In genomic region chr17:8287651-8288335, GRCh38 we compare ENCODE assay signal across 8 cellular contexts. TPM values are rescaled to one million over a fixed set of nuclear protein-coding genes. Genes with fewer than 3 reads are reported as not detected.
A peak's percentile ranks its signal among the peaks of the same experiment; 100 is the strongest.
DNase-seq lines count a peak whose midpoint lies in the region; ATAC-seq, FAIRE-seq and TF ChIP-seq lines count a peak whose summit lies in the region.

No MANE protein-coding gene starts in this region.

- no peak for FAIRE-seq in GM12878 (lab: Jason Lieb, UNC)

- RAD21 ChIA-PET in GM12878 (lab: Charles Lee; ENCODE audit: unreplicated experiment) = interaction anchor here (1.3 to 1.7 kb wide), 4 partner anchors 38 to 168 kb away, joined by 3 to 6 read pairs (median 4); partner anchors contain the start of genes CTC1 and PFAS

- H2BK5ac ChIP-seq in mesenchymal stem cell (ENCODE audit: low read depth, low read length, poor library complexity, severe bottlenecking) = no peak overlapping the region

- H3K4me1 ChIP-seq in left ventricle myocardium inferior = peaks cover 22% of the 10 kb centered on the region
- H3K4me1 ChIP-seq in GM12878 (ENCODE audit: control insufficient read depth, insufficient read depth, low read length) = peaks cover 14% of the 10 kb centered on the region
- H3K4me1 ChIP-seq in mesenchymal stem cell (ENCODE audit: control insufficient read depth, insufficient read depth, low read depth, low read length) = peaks cover 10% of the 10 kb centered on the region

- H3K4me2 ChIP-seq in GM12878 (ENCODE audit: control insufficient read depth, insufficient read depth) = peak overlapping the region; percentile 88
- peak overlapping the region; percentile 84 for H3K4me2 ChIP-seq in mesenchymal stem cell (ENCODE audit: low read length, poor library complexity, severe bottlenecking)

- DNase-seq in left ventricle myocardium inferior = no peak
- no peak for DNase-seq in left cardiac atrium
- DNase-seq in GM12878 (ENCODE audit: low read depth, low spot score) = no peak
- DNase-seq in mesenchymal stem cell = no peak
- no peak for DNase-seq in HPDE6-E6E7 (ENCODE audit: extremely low spot score)
- no peak for DNase-seq in kidney tubule cell (ENCODE audit: low spot score)
- DNase-seq in GM10266 (ENCODE audit: extremely low spot score) = no peak

- H3K9me3 ChIP-seq in left ventricle myocardium inferior (replicated peaks) (no peaks in the 10 kb centered on the region), GM12878 (replicated peaks; ENCODE audit: control insufficient read depth, insufficient read depth, low read length) (no peaks in the 10 kb centered on the region), mesenchymal stem cell (ENCODE audit: control insufficient read depth, low read length) (no peaks in the 10 kb centered on the region)

- SMC1A ChIA-PET in GM12878 (lab: Charles Lee; ENCODE audit: uncharacterized antibody, unreplicated experiment) = interaction anchor here (1.0 to 1.7 kb wide), 6 partner anchors 13 to 168 kb away, joined by 3 to 8 read pairs (median 5); partner anchors contain the start of gene CTC1

- H3K27ac ChIP-seq in left ventricle myocardium inferior (replicated peaks) (peak overlapping the region; percentile 96), GM12878 (ENCODE audit: control insufficient read depth, insufficient read depth) (peak overlapping the region; percentile 92), mesenchymal stem cell (ENCODE audit: low read length, poor library complexity, severe bottlenecking) (no peak overlapping the region)

- POLR2A ChIA-PET in GM12878 (lab: Charles Lee) = interaction anchor here (0.9 to 2.2 kb wide), 6 partner anchors 35 to 131 kb away, joined by 3 to 19 read pairs (median 6); partner anchors contain the start of genes CTC1 and PFAS

- CTCF ChIA-PET in GM12878 (lab: Yijun Ruan, JAX) = interaction anchor here (1.0 to 2.2 kb wide), 3 partner anchors 13 to 64 kb away, joined by 4 to 14 read pairs (median 6); partner anchors contain the start of gene CTC1

- H3K27me3 ChIP-seq in left ventricle myocardium inferior (ENCODE audit: low read depth) (no peaks in the 10 kb centered on the region), GM12878 (replicated peaks in 1 of 2; ENCODE audit: control insufficient read depth in 2 of 2, insufficient read depth in 2 of 2, low read length in 1 of 2) (no peaks in the 10 kb centered on the region), mesenchymal stem cell (ENCODE audit: control insufficient read depth in 1 of 2, insufficient read depth in 1 of 2, low read length in 2 of 2) (no peaks in the 10 kb centered on the region)

- H3K79me2 ChIP-seq in GM12878 (ENCODE audit: control insufficient read depth, insufficient read depth, low read length) = peaks cover 6% of the 10 kb centered on the region

- no peak for TF ChIP-seq EP300 in GM12878 (IDR thresholded peaks at IDR 0.05; ENCODE audit: borderline replicate concordance in 1 of 2, control insufficient read depth in 1 of 2, low read depth in 2 of 2, low read length in 2 of 2)

- peak overlapping the region in 1 of 2 experiments; percentile 17 for H2BK12ac ChIP-seq in mesenchymal stem cell (ENCODE audit: low read length in 2 of 2)

- in situ Hi-C loops in GM12878 (cut with MboI) = no loop called here

- H3K23ac ChIP-seq in mesenchymal stem cell (ENCODE audit: low read length in 2 of 2) = no peak overlapping the region

- no peak overlapping the region for H2AK5ac ChIP-seq in mesenchymal stem cell (ENCODE audit: low read length, severe bottlenecking)

- WGBS in GM12878 (ENCODE audit: insufficient coverage, insufficient replicate concordance, low lambda C conversion rate, missing lambda C conversion rate) = 29% methylated on average over 19 of the region's 19 CpGs
- 69% methylated on average over 10 of the region's 19 CpGs for WGBS in mesenchymal stem cell

- peak overlapping the region; percentile 87 for H4K8ac ChIP-seq in mesenchymal stem cell (ENCODE audit: low read length)

- H4K20me1 ChIP-seq in GM12878 (ENCODE audit: control insufficient read depth, insufficient read depth) = no peaks in the 10 kb centered on the region

- H3K36me3 ChIP-seq in left ventricle myocardium inferior (peaks cover 3% of the 10 kb centered on the region), GM12878 (ENCODE audit: control insufficient read depth in 2 of 2, insufficient read depth in 2 of 2, low read length in 1 of 2) (no peaks in the 10 kb centered on the region), mesenchymal stem cell (ENCODE audit: control insufficient read depth in 1 of 2, insufficient read depth in 2 of 2, low read depth in 1 of 2, low read length in 2 of 2) (peaks cover 0 to 9% of the 10 kb centered on the region in 2 experiments)

- H2BK120ac ChIP-seq in mesenchymal stem cell (ENCODE audit: low read depth, low read length) = no peak overlapping the region

- H3K9ac ChIP-seq in GM12878 (ENCODE audit: control insufficient read depth, insufficient read depth, low read length) = peak overlapping the region; percentile 92
- H3K9ac ChIP-seq in mesenchymal stem cell (ENCODE audit: low read length) = peak overlapping the region; percentile 94

- peak overlapping the region; percentile 94 for H2AFZ ChIP-seq in GM12878 (ENCODE audit: control insufficient read depth, low read depth, low read length)
- peak overlapping the region; percentile 48 for H2AFZ ChIP-seq in mesenchymal stem cell (ENCODE audit: low read depth, low read length)

- peaks cover 17% of the 10 kb centered on the region for H3K79me1 ChIP-seq in mesenchymal stem cell (replicated peaks; ENCODE audit: low read length, poor library complexity, severe bottlenecking)

- BruUV-seq in GM12878 (replicated peaks; lab: Mats Ljungman, UMichigan) = TSS peak; percentile 76

- peak overlapping the region; percentile 39 to 81 for H3K4ac ChIP-seq in mesenchymal stem cell (ENCODE audit: low read depth in 1 of 2, low read length in 2 of 2)

- H3K14ac ChIP-seq in mesenchymal stem cell (ENCODE audit: low read length in 2 of 2) = peak overlapping the region in 1 of 2 experiments; percentile 68

- H2BK15ac ChIP-seq in mesenchymal stem cell (ENCODE audit: low read depth, poor library complexity, severe bottlenecking) = peak overlapping the region; percentile 68

- TF ChIP-seq RAD21 in GM12878 (IDR thresholded peaks at IDR 0.05; ENCODE audit: insufficient read depth, low read depth, low read length) = no peak

- H4K91ac ChIP-seq in mesenchymal stem cell (ENCODE audit: low read length) = peak overlapping the region; percentile 91

- intact Hi-C loops in left ventricle myocardium inferior (cut with micrococcal nuclease) (no loop called here), left cardiac atrium (cut with DNase I) (loop anchor here in 1 of 2 donors (5.0 kb wide), 1 partner anchor 35 kb away; no protein-coding TSS in a partner anchor), GM12878 (cut with micrococcal nuclease; ENCODE audit: unreplicated experiment) (loop anchor here (2.0 kb wide), 1 partner anchor 39 kb away; the partner anchor contains the start of genes CTC1 and PFAS)

- no peak for TF ChIP-seq POLR2A in GM12878 (IDR thresholded peaks at IDR 0.05; ENCODE audit: low read depth, low read length)

- ATAC-seq in left cardiac atrium (no peak), GM12878 (no peak), GM18498 (IDR thresholded peaks at IDR 0.05; ENCODE audit: unreplicated experiment) (no peak)

- peak overlapping the region; percentile 88 for H3K4me3 ChIP-seq in left ventricle myocardium inferior
- H3K4me3 ChIP-seq in GM12878 = peak overlapping the region; percentile 93
- peak overlapping the region; percentile 83 to 86 for H3K4me3 ChIP-seq in mesenchymal stem cell (ENCODE audit: insufficient read depth in 1 of 2, low read depth in 1 of 2, low read length in 2 of 2)

- TF ChIP-seq CTCF in left ventricle myocardium inferior (IDR thresholded peaks at IDR 0.05; ENCODE audit: borderline replicate concordance) = no peak
- TF ChIP-seq CTCF in GM12878 (IDR thresholded peaks at IDR 0.05 in 2 of 3, conservative IDR thresholded peaks at IDR 0.05 in 1 of 3; ENCODE audit: control insufficient read depth in 2 of 3, extremely low read depth in 1 of 3, insufficient read depth in 1 of 3, low read depth in 3 of 3, low read length in 3 of 3) = no peak
- no peak for TF ChIP-seq CTCF in GM10266 (IDR thresholded peaks at IDR 0.05; ENCODE audit: control insufficient read depth, insufficient read depth, low read depth, missing control alignments)

- H3K18ac ChIP-seq in mesenchymal stem cell (ENCODE audit: low read depth in 1 of 2, low read length in 2 of 2) = peak overlapping the region in 1 of 2 experiments; percentile 85

RNA-seq across cellular contexts. Expression of gene RANGRF, which starts 0.7 kb away (rescaled TPM):
- total RNA-seq in left ventricle myocardium inferior (25.6 TPM), left cardiac atrium (10 to 100 TPM; 23.3 to 25.7 TPM), GM12878 (2014; rRNA removed) (48.8 and 52.3 TPM in 2 replicates), GM12878 (2014; rRNA removed; fragmentation: Illumina TruSeq; extraction: Trizol) (26.9 and 30.1 TPM in 2 replicates), GM12878 (2021) (41.9 and 48.9 TPM in 2 replicates)
- 3.2 and 3.6 TPM in 2 replicates for total RNA-seq in GM12878 (2013; cell fraction: nucleolus; rRNA removed)
- 24.4 TPM for polyA plus RNA-seq in GM12878 (2011; ENCODE audit: low read depth)
- polyA plus RNA-seq in GM12878 (2011; rRNA removed) (37.0 and 63.3 TPM in 2 replicates), GM12878 (2014; fragmentation: Illumina TruSeq; extraction: Trizol) (31.3 and 47.5 TPM in 2 replicates), GM12878 (2014; fragmentation: Nextera tagmentation; extraction: Ambion mirVana) (100 to 1,000 TPM; 123 to 181 TPM), GM12878 (2014; rRNA removed) (59.5 and 67.1 TPM in 2 replicates), GM12878 (2016; fragmentation: Nextera tagmentation; extraction: Ambion mirVana) (10 to 100 TPM; 87.2 to 91.4 TPM)
- polyA plus RNA-seq in GM12878 (2011; cell fraction: cytosol; rRNA removed) = 88.3 and 119 TPM in 2 replicates
- polyA plus RNA-seq in GM12878 (2011; cell fraction: nucleus; rRNA removed) = 84.7 and 108 TPM in 2 replicates
- polyA plus RNA-seq in GM12878 (2012) = 33.7 and 42.9 TPM in 2 replicates
- 23.9 and 48.8 TPM in 2 replicates for polyA minus RNA-seq in GM12878 (2011; rRNA and poly(A)+ RNA removed)
- 24.4 and 24.7 TPM in 2 replicates for polyA minus RNA-seq in GM12878 (2011; cell fraction: cytosol; rRNA and poly(A)+ RNA removed)
- 10.2 and 14.9 TPM in 2 replicates for polyA minus RNA-seq in GM12878 (2011; cell fraction: nucleus; rRNA and poly(A)+ RNA removed)
- polyA plus RNA-seq in mesenchymal stem cell (2013, experiment 1 of 2) = 44.4 TPM
- polyA plus RNA-seq in mesenchymal stem cell (2013, experiment 2 of 2) = 45.9 TPM

RNA-seq across cellular contexts. Expression of gene SLC25A35, which starts 7.4 kb away (rescaled TPM):
- total RNA-seq in left ventricle myocardium inferior (1.3 TPM), left cardiac atrium (1 to 10 TPM; 2.2 to 2.8 TPM), GM12878 (2014; rRNA removed) (1.6 and 1.7 TPM in 2 replicates), GM12878 (2014; rRNA removed; fragmentation: Illumina TruSeq; extraction: Trizol) (1.1 and 1.5 TPM in 2 replicates), GM12878 (2021) (3.4 and 4.7 TPM in 2 replicates)
- total RNA-seq in GM12878 (2013; cell fraction: nucleolus; rRNA removed) = 5.0 and 6.5 TPM in 2 replicates
- 1.7 TPM for polyA plus RNA-seq in GM12878 (2011; ENCODE audit: low read depth)
- polyA plus RNA-seq in GM12878 (2011; rRNA removed) (0.91 and 2.0 TPM in 2 replicates), GM12878 (2014; fragmentation: Illumina TruSeq; extraction: Trizol) (2.6 and 3.2 TPM in 2 replicates), GM12878 (2014; fragmentation: Nextera tagmentation; extraction: Ambion mirVana) (1 to 10 TPM; 1.2 to 2.3 TPM), GM12878 (2014; rRNA removed) (4.2 and 4.6 TPM in 2 replicates), GM12878 (2016; fragmentation: Nextera tagmentation; extraction: Ambion mirVana) (1 to 10 TPM; 1.8 to 2.2 TPM)
- 2.4 and 2.8 TPM in 2 replicates for polyA plus RNA-seq in GM12878 (2011; cell fraction: cytosol; rRNA removed)
- 12.6 and 18.6 TPM in 2 replicates for polyA plus RNA-seq in GM12878 (2011; cell fraction: nucleus; rRNA removed)
- 2.8 and 3.0 TPM in 2 replicates for polyA plus RNA-seq in GM12878 (2012)
- 2.0 and 2.2 TPM in 2 replicates for polyA minus RNA-seq in GM12878 (2011; rRNA and poly(A)+ RNA removed)
- 0.53 and 1.1 TPM in 2 replicates for polyA minus RNA-seq in GM12878 (2011; cell fraction: cytosol; rRNA and poly(A)+ RNA removed)
- 2.8 and 6.6 TPM in 2 replicates for polyA minus RNA-seq in GM12878 (2011; cell fraction: nucleus; rRNA and poly(A)+ RNA removed)
- polyA plus RNA-seq in mesenchymal stem cell (2013, experiment 1 of 2) = 5.8 TPM
- 6.1 TPM for polyA plus RNA-seq in mesenchymal stem cell (2013, experiment 2 of 2)

RNA-seq across cellular contexts. Expression of gene ARHGEF15, which starts 22.2 kb away (rescaled TPM):
- 19.4 TPM for total RNA-seq in left ventricle myocardium inferior
- 10 to 100 TPM; 14.3 to 27.4 TPM for total RNA-seq in left cardiac atrium
- not detected in 2 replicates for total RNA-seq in GM12878 (2013; cell fraction: nucleolus; rRNA removed)
- total RNA-seq in GM12878 (2014; rRNA removed) = not detected in 2 replicates
- not detected in 2 replicates for total RNA-seq in GM12878 (2014; rRNA removed; fragmentation: Illumina TruSeq; extraction: Trizol)
- not detected in 2 replicates for total RNA-seq in GM12878 (2021)
- not detected for polyA plus RNA-seq in GM12878 (2011; ENCODE audit: low read depth)
- not detected in 2 replicates for polyA plus RNA-seq in GM12878 (2011; rRNA removed)
- polyA plus RNA-seq in GM12878 (2011; cell fraction: cytosol; rRNA removed) = not detected in 2 replicates
- polyA plus RNA-seq in GM12878 (2011; cell fraction: nucleus; rRNA removed) = not detected in 2 replicates
- polyA plus RNA-seq in GM12878 (2012) = not detected in 2 replicates
- not detected in 2 replicates for polyA plus RNA-seq in GM12878 (2014; fragmentation: Illumina TruSeq; extraction: Trizol)
- polyA plus RNA-seq in GM12878 (2014; fragmentation: Nextera tagmentation; extraction: Ambion mirVana) = not detected
- not detected in 2 replicates for polyA plus RNA-seq in GM12878 (2014; rRNA removed)
- not detected for polyA plus RNA-seq in GM12878 (2016; fragmentation: Nextera tagmentation; extraction: Ambion mirVana)
- polyA minus RNA-seq in GM12878 (2011; rRNA and poly(A)+ RNA removed) = not detected in 2 replicates
- polyA minus RNA-seq in GM12878 (2011; cell fraction: cytosol; rRNA and poly(A)+ RNA removed) = not detected in 2 replicates
- not detected in 2 replicates for polyA minus RNA-seq in GM12878 (2011; cell fraction: nucleus; rRNA and poly(A)+ RNA removed)
- not detected for polyA plus RNA-seq in mesenchymal stem cell (2013, experiment 1 of 2)
- polyA plus RNA-seq in mesenchymal stem cell (2013, experiment 2 of 2) = not detected

RNA-seq across cellular contexts. Expression of gene PFAS, which starts 38.7 kb away (rescaled TPM):
- total RNA-seq in left ventricle myocardium inferior (9.8 TPM), left cardiac atrium (10 to 100 TPM; 13.5 to 24.1 TPM), GM12878 (2014; rRNA removed) (65.5 and 73.4 TPM in 2 replicates), GM12878 (2014; rRNA removed; fragmentation: Illumina TruSeq; extraction: Trizol) (25.8 and 30.3 TPM in 2 replicates), GM12878 (2021) (113 and 122 TPM in 2 replicates)
- 63.4 and 75.4 TPM in 2 replicates for total RNA-seq in GM12878 (2013; cell fraction: nucleolus; rRNA removed)
- polyA plus RNA-seq in GM12878 (2011; ENCODE audit: low read depth) = 23.9 TPM
- polyA plus RNA-seq in GM12878 (2011; rRNA removed) (18.8 and 42.4 TPM in 2 replicates), GM12878 (2014; fragmentation: Illumina TruSeq; extraction: Trizol) (31.3 and 36.4 TPM in 2 replicates), GM12878 (2014; fragmentation: Nextera tagmentation; extraction: Ambion mirVana) (10 to 100 TPM; 13.9 to 16.1 TPM), GM12878 (2014; rRNA removed) (51.9 and 63.8 TPM in 2 replicates), GM12878 (2016; fragmentation: Nextera tagmentation; extraction: Ambion mirVana) (10 to 100 TPM; 72.1 to 77.0 TPM)
- polyA plus RNA-seq in GM12878 (2011; cell fraction: cytosol; rRNA removed) = 34.4 and 37.7 TPM in 2 replicates
- 85.3 and 143 TPM in 2 replicates for polyA plus RNA-seq in GM12878 (2011; cell fraction: nucleus; rRNA removed)
- polyA plus RNA-seq in GM12878 (2012) = 24.8 and 37.2 TPM in 2 replicates
- 56.5 and 90.4 TPM in 2 replicates for polyA minus RNA-seq in GM12878 (2011; rRNA and poly(A)+ RNA removed)
- polyA minus RNA-seq in GM12878 (2011; cell fraction: cytosol; rRNA and poly(A)+ RNA removed) = 34.6 and 38.9 TPM in 2 replicates
- polyA minus RNA-seq in GM12878 (2011; cell fraction: nucleus; rRNA and poly(A)+ RNA removed) = 38.6 and 68.2 TPM in 2 replicates
- polyA plus RNA-seq in mesenchymal stem cell (2013, experiment 1 of 2) = 7.3 TPM
- polyA plus RNA-seq in mesenchymal stem cell (2013, experiment 2 of 2) = 6.8 TPM

RNA-seq across cellular contexts. Expression of gene CTC1, which starts 39.9 kb away (rescaled TPM):
- total RNA-seq in left ventricle myocardium inferior (14.6 TPM), left cardiac atrium (10 to 100 TPM; 16.0 to 16.6 TPM), GM12878 (2014; rRNA removed) (13.9 and 14.6 TPM in 2 replicates), GM12878 (2014; rRNA removed; fragmentation: Illumina TruSeq; extraction: Trizol) (9.9 and 12.3 TPM in 2 replicates), GM12878 (2021) (40.7 and 45.7 TPM in 2 replicates)
- 125 and 136 TPM in 2 replicates for total RNA-seq in GM12878 (2013; cell fraction: nucleolus; rRNA removed)
- polyA plus RNA-seq in GM12878 (2011; ENCODE audit: low read depth) = 16.0 TPM
- polyA plus RNA-seq in GM12878 (2011; rRNA removed) (16.9 and 26.5 TPM in 2 replicates), GM12878 (2014; fragmentation: Illumina TruSeq; extraction: Trizol) (25.5 and 26.4 TPM in 2 replicates), GM12878 (2014; fragmentation: Nextera tagmentation; extraction: Ambion mirVana) (1 to 10 TPM; 6.6 to 7.0 TPM), GM12878 (2014; rRNA removed) (23.5 and 30.2 TPM in 2 replicates), GM12878 (2016; fragmentation: Nextera tagmentation; extraction: Ambion mirVana) (10 to 100 TPM; 27.5 to 28.5 TPM)
- polyA plus RNA-seq in GM12878 (2011; cell fraction: cytosol; rRNA removed) = 23.3 and 39.5 TPM in 2 replicates
- 259 and 294 TPM in 2 replicates for polyA plus RNA-seq in GM12878 (2011; cell fraction: nucleus; rRNA removed)
- polyA plus RNA-seq in GM12878 (2012) = 34.3 and 34.5 TPM in 2 replicates
- polyA minus RNA-seq in GM12878 (2011; rRNA and poly(A)+ RNA removed) = 44.8 and 48.2 TPM in 2 replicates
- 7.7 and 12.4 TPM in 2 replicates for polyA minus RNA-seq in GM12878 (2011; cell fraction: cytosol; rRNA and poly(A)+ RNA removed)
- 110 and 134 TPM in 2 replicates for polyA minus RNA-seq in GM12878 (2011; cell fraction: nucleus; rRNA and poly(A)+ RNA removed)
- polyA plus RNA-seq in mesenchymal stem cell (2013, experiment 1 of 2) = 6.3 TPM
- 5.4 TPM for polyA plus RNA-seq in mesenchymal stem cell (2013, experiment 2 of 2)

Comparison
In these comparisons a context has a peak if more than half of its experiments do, and no peak if none do; other contexts are left out.
1. RNA of gene ARHGEF15, which starts 22.2 kb away (total RNA-seq): 14.3 to 27.4 TPM in left cardiac atrium and 19.4 TPM in left ventricle myocardium inferior (single experiment); not detected in GM12878; every median in the first group is over 4 times any median in the second.
2. Peak in every context shown above with its lines, with median percentiles within 50 percentile points of each other: H3K4me3 ChIP-seq.